Comparison of ENCODE assay signal across 20 cellular contexts in the genomic region with DNA sequence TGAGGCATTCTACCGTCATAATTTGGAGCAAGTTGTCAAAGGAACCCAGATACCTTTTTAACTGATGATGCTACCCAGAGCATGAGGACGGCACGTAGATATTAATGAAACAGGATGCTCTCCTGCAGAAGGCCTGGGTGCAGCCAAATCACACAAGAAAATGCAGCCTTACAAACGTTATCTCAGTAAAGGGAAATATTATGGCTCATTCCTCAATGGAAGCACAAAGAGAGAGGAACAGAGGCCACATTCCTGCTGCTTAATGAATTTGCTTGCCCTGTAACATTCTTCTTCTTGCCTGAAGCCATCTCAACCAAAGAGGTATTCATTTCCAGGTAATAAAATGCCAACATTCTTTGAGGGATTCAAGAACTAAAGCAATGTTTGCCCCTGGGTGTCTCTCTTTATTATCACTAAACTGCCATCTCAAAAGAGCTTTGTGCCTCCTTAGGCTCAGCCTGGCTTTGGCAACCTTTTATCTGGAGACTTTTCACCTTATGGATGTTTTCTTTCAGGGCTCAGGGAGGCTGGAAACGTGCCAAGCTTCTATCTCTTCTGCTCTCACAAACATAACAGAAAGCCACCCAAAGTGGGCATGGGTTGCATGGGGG.
DNase-seq lines count a peak whose midpoint lies in the region; ATAC-seq, FAIRE-seq and TF ChIP-seq lines count a peak whose summit lies in the region.
"Had no signal": no experiment of that assay in that cellular context is flagged by ENCODE, and none has a peak within 500 bp of the region (broad histone marks: within the 10 kb centered on the region; RNA-seq: fewer than 3 reads in every experiment).

No MANE protein-coding gene starts in this region.

- H3K4me2 ChIP-seq in PC-9: no peak overlapping the region
- H3K4me2 ChIP-seq in keratinocyte (ENCODE audit: control insufficient read depth, extremely low read depth, insufficient read depth, low read depth, low read length): peak overlapping the region; percentile 2
- H3K4me2 ChIP-seq: A549 had no signal

- POLR2A ChIA-PET in PC-9 (lab: Charles Lee; ENCODE audit: unreplicated experiment): interaction anchor here (0.6 kb wide), 1 partner anchor 11 kb away, joined by 5 read pairs; no protein-coding TSS in a partner anchor

- H3F3A ChIP-seq in PC-9 (ENCODE audit: insufficient read depth, low read depth): peaks cover 12% of the 10 kb centered on the region; the same call in 1 of the 2 replicates

- TF ChIP-seq CTCF in PC-9 (conservative IDR thresholded peaks at IDR 0.05): no peak
- no peak for TF ChIP-seq CTCF in keratinocyte (optimal IDR thresholded peaks at IDR 0.05 in 1 of 3, IDR thresholded peaks at IDR 0.05 in 1 of 3, conservative IDR thresholded peaks at IDR 0.05 in 1 of 3; ENCODE audit: extremely low read depth in 1 of 3, insufficient read depth in 2 of 3, low read length in 3 of 3)

- H3K27me3 ChIP-seq in PC-9 (ENCODE audit: insufficient read depth, low read depth) (no peaks in the 10 kb centered on the region), keratinocyte (ENCODE audit: control insufficient read depth, extremely low read depth, insufficient read depth, low read length) (no peaks in the 10 kb centered on the region), rectal smooth muscle tissue (ENCODE audit: control insufficient read depth, insufficient read depth, low read length) (no peaks in the 10 kb centered on the region)

- no peak for ATAC-seq in sciatic nerve
- ATAC-seq: A549, GM12878 had no signal

- no peaks in the 10 kb centered on the region for H3K9me3 ChIP-seq in PC-9 (ENCODE audit: insufficient read depth, low read depth)
- no peaks in the 10 kb centered on the region for H3K9me3 ChIP-seq in keratinocyte (ENCODE audit: control insufficient read depth, low read depth, low read length)
- H3K9me3 ChIP-seq: A549 had no signal

- DNase-seq in Caki2 (ENCODE audit: low read depth): peak; percentile 44
- DNase-seq in PC-9: peak; percentile 41 to 87
- no peak for DNase-seq in keratinocyte (ENCODE audit: low read depth, low spot score)
- no peak for DNase-seq in activated T-cell treated with anti-CD3 and anti-CD28 coated beads, Interleukin-2, amount 50 U/mL, for 48 hours
- DNase-seq in sciatic nerve (ENCODE audit: low spot score): no peak
- no peak for DNase-seq in GDM1 (lab: John Stamatoyannopoulos, UW)
- no peak for DNase-seq in NCI-H526 treated with DMSO at 0.1 percent for 48 hours (lab: John Stamatoyannopoulos, UW)
- DNase-seq: COR-L47; DMS53; H9; NCI-H1436; NCI-H2029 treated with DMSO at 0.1 percent for 48 hours; NCI-H524 treated with DMSO at 0.1 percent for 48 hours; NK-92 treated with Interleukin-12 subunit alpha and Interleukin-12 subunit beta, amount 100 ng/mL, for 24 hours; OCI-M1 had no signal

- no peaks in the 10 kb centered on the region for H4K20me1 ChIP-seq in PC-9 (ENCODE audit: insufficient read depth)
- no peaks in the 10 kb centered on the region for H4K20me1 ChIP-seq in keratinocyte (ENCODE audit: control insufficient read depth, extremely low read depth, insufficient read depth, low read length)

- H3K9ac ChIP-seq in keratinocyte (ENCODE audit: control insufficient read depth, extremely low read depth, insufficient read depth, low read length) (no peak overlapping the region), rectal smooth muscle tissue (ENCODE audit: low read length) (no peak overlapping the region)

- no peaks in the 10 kb centered on the region for H3K79me2 ChIP-seq in PC-9 (ENCODE audit: low read depth)
- H3K79me2 ChIP-seq in keratinocyte (ENCODE audit: control insufficient read depth, insufficient read depth, low read length): no peaks in the 10 kb centered on the region

- H3K9me2 ChIP-seq in PC-9 (ENCODE audit: insufficient read depth): no peaks in the 10 kb centered on the region

- intact Hi-C loops in PC-9 (cut with micrococcal nuclease; ENCODE audit: unreplicated experiment) (loop anchor here (1.0 kb wide), 4 partner anchors 96 to 348 kb away; no protein-coding TSS in a partner anchor), sciatic nerve (cut with DNase I) (no loop called here)

- in situ Hi-C loops in Caki2 (cut with HindIII; ENCODE audit: low pct_unique_long_range_greater_than_20kb, low sequenced_read_pairs): no loop called here

- no TSS peak for BruUV-seq in PC-9 (replicated peaks; lab: Mats Ljungman, UMichigan)

- H3K9me1 ChIP-seq in keratinocyte (ENCODE audit: control insufficient read depth, extremely low read depth, insufficient read depth, low read length): no peaks in the 10 kb centered on the region

- H3K4me3 ChIP-seq in PC-9: no peak overlapping the region
- no peak overlapping the region for H3K4me3 ChIP-seq in keratinocyte (ENCODE audit: control insufficient read depth in 2 of 3, extremely low read depth in 1 of 3, insufficient read depth in 2 of 3, low read depth in 1 of 3, low read length in 3 of 3)
- H3K4me3 ChIP-seq in rectal smooth muscle tissue (ENCODE audit: low read length): no peak overlapping the region
- H3K4me3 ChIP-seq: A549, GM12878 had no signal

- H3K4me1 ChIP-seq in PC-9 (replicated peaks; ENCODE audit: insufficient read depth) (peaks cover 14% of the 10 kb centered on the region), keratinocyte (ENCODE audit: control insufficient read depth, extremely low read depth, insufficient read depth, low read length) (peaks cover 17% of the 10 kb centered on the region), rectal smooth muscle tissue (ENCODE audit: control insufficient read depth, insufficient read depth, low read length) (peaks cover 5% of the 10 kb centered on the region)
- H3K4me1 ChIP-seq: A549 had no signal

- peak; percentile 17 for FAIRE-seq in keratinocyte (lab: Jason Lieb, UNC)
- FAIRE-seq: A549, GM12878, GM18507 had no signal

- no peak overlapping the region for H2AFZ ChIP-seq in PC-9
- H2AFZ ChIP-seq in keratinocyte (ENCODE audit: control insufficient read depth, low read length): no peak overlapping the region

- H3K36me3 ChIP-seq in PC-9 (ENCODE audit: low read depth) (no peaks in the 10 kb centered on the region), keratinocyte (ENCODE audit: control insufficient read depth in 2 of 2, extremely low read depth in 1 of 2, insufficient read depth in 2 of 2, low read length in 2 of 2) (peaks cover 0 to 17% of the 10 kb centered on the region in 2 experiments), rectal smooth muscle tissue (ENCODE audit: control insufficient read depth, insufficient read depth, low read length) (peaks cover 10% of the 10 kb centered on the region)

- dilution Hi-C loops in keratinocyte (cut with MboI; ENCODE audit: extremely low pct_ligation_motif_present, low sequenced_read_pairs): loop anchor here (25.0 kb wide), 1 partner anchor 338 kb away; a partner anchor contains a TSS

- CTCF ChIA-PET in PC-9 (lab: Charles Lee): interaction anchor here (0.6 to 0.7 kb wide), 2 partner anchors 80 to 1639 kb away, joined by 3 read pairs; no protein-coding TSS in a partner anchor

- H3K27ac ChIP-seq in PC-9: no peak overlapping the region
- no peak overlapping the region for H3K27ac ChIP-seq in keratinocyte (ENCODE audit: control insufficient read depth, insufficient read depth, low read length)
- H3K27ac ChIP-seq in rectal smooth muscle tissue (ENCODE audit: low read depth, low read length): peak overlapping the region; percentile 16
- H3K27ac ChIP-seq: A549, C4-2B had no signal

Comparison
In these comparisons a context has a peak if more than half of its experiments do, and no peak if none do; other contexts are left out.
1. DNase-seq: peak in Caki2 (single experiment) and PC-9 (2 of 2); none in keratinocyte (single experiment), activated T-cell treated with anti-CD3 and anti-CD28 coated beads, Interleukin-2, amount 50 U/mL, for 48 hours (0 of 2), sciatic nerve (single experiment), GDM1 (single experiment) and NCI-H526 treated with DMSO at 0.1 percent for 48 hours (single experiment).